ENCODE assay signal across 8 cellular contexts in genomic region chr10:123235014-123235413, GRCh38.
A peak's percentile ranks its signal among the peaks of the same experiment; 100 is the strongest.
DNase-seq lines count a peak whose midpoint lies in the region; ATAC-seq, FAIRE-seq and TF ChIP-seq lines count a peak whose summit lies in the region.
"Not testable (repeated sequence)": the region's sequence is repeated elsewhere in the genome, so short reads cannot be mapped to it uniquely, and the experiment has no call there.

No MANE protein-coding gene starts in this region.

- H3K27ac ChIP-seq in CD4-positive, CD25-positive, alpha-beta regulatory T cell (ENCODE audit: insufficient read depth, low read length, poor library complexity, severe bottlenecking); CD8-positive, alpha-beta T cell (ENCODE audit: low read depth, low read length); HEK293 (ENCODE audit: extremely low read depth, low read depth, low read length); K562 (ENCODE audit: extremely low read depth, low read depth, low read length); endodermal cell (ENCODE audit: low read depth, low read length); HepG2 (ENCODE audit: extremely low read length, insufficient read depth, low read length): not testable (repeated sequence)

- not testable (repeated sequence) for H3K9ac ChIP-seq in K562 (ENCODE audit: insufficient read depth in 1 of 2, low read depth in 2 of 2, low read length in 2 of 2); endodermal cell (ENCODE audit: extremely low read depth, low read length, poor library complexity, severe bottlenecking); HepG2 (ENCODE audit: insufficient read depth, low read depth, low read length)

- not testable (repeated sequence) for H2AFZ ChIP-seq in K562 (ENCODE audit: low read depth, low read length); HepG2 (ENCODE audit: low read length)

- H3K4me2 ChIP-seq in K562 (ENCODE audit: insufficient read depth, low read length); HepG2 (ENCODE audit: low read depth, low read length): not testable (repeated sequence)

- peaks cover 49% of the 10 kb centered on the region for H3K36me3 Mint-ChIP-seq in CD4-positive, CD25-positive, alpha-beta regulatory T cell
- H3K36me3 Mint-ChIP-seq in CD8-positive, alpha-beta T cell, result peaks cover 43% of the 10 kb centered on the region
- H3K36me3 Mint-ChIP-seq in activated naive CD8-positive, alpha-beta T cell treated with anti-CD3 and anti-CD28 coated beads, Interleukin-2, amount 10 ng/mL, durations not matched to agents 7 days and 5 days, result peaks cover 32% of the 10 kb centered on the region
- peaks cover 30% of the 10 kb centered on the region for H3K36me3 Mint-ChIP-seq in endodermal cell (ENCODE audit: low read depth)

- in situ Hi-C loops in K562 (cut with MboI); HepG2 (cut with HindIII; ENCODE audit: extremely low pct_ligation_motif_present, low pct_unique_long_range_greater_than_20kb): not testable (repeated sequence)

- CTCF ChIA-PET in CD8-positive, alpha-beta T cell (lab: Charles Lee); K562 (lab: Yijun Ruan, JAX; ENCODE audit: low intra/inter-chr PET ratio); HepG2 (lab: Yijun Ruan, JAX; ENCODE audit: low intra/inter-chr PET ratio, low total read pairs): not testable (repeated sequence)
- CTCF ChIA-PET in HEK293 (lab: Yijun Ruan, JAX), result interaction anchor here (0.6 to 1.4 kb wide), 2 partner anchors 10 to 283 kb away, joined by 3 to 4 read pairs; no protein-coding TSS in a partner anchor

- not testable (repeated sequence) for H3K79me2 ChIP-seq in K562 (ENCODE audit: control insufficient read depth, insufficient read depth, low read length); HepG2 (ENCODE audit: insufficient read depth, low read length)

- H3K9me3 ChIP-seq in CD4-positive, CD25-positive, alpha-beta regulatory T cell (ENCODE audit: control insufficient read depth in 2 of 2, low read length in 2 of 2), result peaks cover 15 to 22% of the 10 kb centered on the region in 2 experiments
- not testable (repeated sequence) for H3K9me3 ChIP-seq in CD8-positive, alpha-beta T cell (ENCODE audit: low read length); HEK293 (ENCODE audit: control insufficient read depth, insufficient read depth, low read depth, low read length); K562 (replicated peaks; ENCODE audit: control insufficient read depth, insufficient read depth, low read depth, low read length); endodermal cell (ENCODE audit: control insufficient read depth, low read length)
- H3K9me3 ChIP-seq in HepG2 (ENCODE audit: low read length), result peaks cover 15% of the 10 kb centered on the region; the same call in 1 of the 2 replicates

- H3K36me3 ChIP-seq in CD4-positive, CD25-positive, alpha-beta regulatory T cell (ENCODE audit: control insufficient read depth, insufficient read depth, low read length); CD8-positive, alpha-beta T cell (ENCODE audit: insufficient read depth, low read length); HEK293 (ENCODE audit: control insufficient read depth in 2 of 2, insufficient read depth in 1 of 2, low read length in 2 of 2); K562 (ENCODE audit: control insufficient read depth, insufficient read depth, low read length); endodermal cell (ENCODE audit: control insufficient read depth, insufficient read depth, low read length); HepG2 (replicated peaks in 1 of 2; ENCODE audit: control insufficient read depth in 1 of 2, insufficient read depth in 2 of 2, low read length in 2 of 2): not testable (repeated sequence)

- not testable (repeated sequence) for TF ChIP-seq CTCF in CD8-positive, alpha-beta T cell (IDR thresholded peaks at IDR 0.05); HEK293 (tag by site-specific recombination; IDR thresholded peaks at IDR 0.05); K562 (IDR thresholded peaks at IDR 0.05 in 2 of 3, conservative IDR thresholded peaks at IDR 0.05 in 1 of 3; ENCODE audit: insufficient read depth in 2 of 3, low read depth in 1 of 3, low read length in 3 of 3); endodermal cell (conservative IDR thresholded peaks at IDR 0.05); HepG2 (CRISPR knock-in tag; IDR thresholded peaks at IDR 0.05)

- not testable (repeated sequence) for H4K20me1 ChIP-seq in K562 (replicated peaks; ENCODE audit: control insufficient read depth, insufficient read depth, low read length); HepG2 (ENCODE audit: insufficient read depth, low read length)

- not testable (repeated sequence) for FAIRE-seq in K562 (lab: Jason Lieb, UNC); HepG2 (lab: Jason Lieb, UNC)
- peak; percentile 10 for FAIRE-seq in colon (lab: Jason Lieb, UNC)

- peak overlapping the region in 2 of 3 donors; percentile 9 to 73 for H3K27ac Mint-ChIP-seq in CD4-positive, CD25-positive, alpha-beta regulatory T cell
- peak overlapping the region; percentile 64 for H3K27ac Mint-ChIP-seq in CD8-positive, alpha-beta T cell
- peak overlapping the region; percentile 32 for H3K27ac Mint-ChIP-seq in activated naive CD8-positive, alpha-beta T cell treated with anti-CD3 and anti-CD28 coated beads, Interleukin-2, amount 10 ng/mL, durations not matched to agents 7 days and 5 days
- H3K27ac Mint-ChIP-seq in endodermal cell, result not testable (repeated sequence)

- POLR2A ChIA-PET in CD8-positive, alpha-beta T cell (lab: Charles Lee); HEK293 (lab: Yijun Ruan, JAX); activated naive CD8-positive, alpha-beta T cell treated with anti-CD3 and anti-CD28 coated beads, Interleukin-2, amount 10 ng/mL, durations not matched to agents 7 days and 5 days (lab: Charles Lee); K562 (lab: Yijun Ruan, JAX); HepG2 (lab: Yijun Ruan, JAX): not testable (repeated sequence)

- BruUV-seq in K562 (replicated peaks; lab: Mats Ljungman, UMichigan); HepG2 (replicated peaks; lab: Mats Ljungman, UMichigan): not testable (repeated sequence)

- not testable (repeated sequence) for TF ChIP-seq RAD21 in K562 (CRISPR knock-in tag; conservative IDR thresholded peaks at IDR 0.05 in 1 of 2, IDR thresholded peaks at IDR 0.05 in 1 of 2); HepG2 (CRISPR knock-in tag; IDR thresholded peaks at IDR 0.05)

- peaks cover 3 to 18% (median 7%) of the 10 kb centered on the region in 4 donors for H3K4me1 Mint-ChIP-seq in CD4-positive, CD25-positive, alpha-beta regulatory T cell
- not testable (repeated sequence) for H3K4me1 Mint-ChIP-seq in CD8-positive, alpha-beta T cell (ENCODE audit: low read depth); activated naive CD8-positive, alpha-beta T cell treated with anti-CD3 and anti-CD28 coated beads, Interleukin-2, amount 10 ng/mL, durations not matched to agents 7 days and 5 days; endodermal cell

- ATAC-seq in CD4-positive, CD25-positive, alpha-beta regulatory T cell (ENCODE audit: low read depth in 2 of 2); CD8-positive, alpha-beta T cell; activated naive CD8-positive, alpha-beta T cell treated with anti-CD3 and anti-CD28 coated beads, Interleukin-2, amount 10 ng/mL, durations not matched to agents 7 days and 5 days (ENCODE audit: low read depth); K562; HepG2: not testable (repeated sequence)

- not testable (repeated sequence) for H3K4me3 ChIP-seq in CD4-positive, CD25-positive, alpha-beta regulatory T cell (ENCODE audit: low read depth, low read length); CD8-positive, alpha-beta T cell (ENCODE audit: low read depth, low read length); HEK293 (ENCODE audit: low read depth, low read length); K562; endodermal cell (ENCODE audit: low read length); HepG2 (replicated peaks in 1 of 3; ENCODE audit: insufficient read depth in 1 of 3, low read depth in 2 of 3, low read length in 3 of 3)

- H3K4me3 Mint-ChIP-seq in CD4-positive, CD25-positive, alpha-beta regulatory T cell; CD8-positive, alpha-beta T cell; activated naive CD8-positive, alpha-beta T cell treated with anti-CD3 and anti-CD28 coated beads, Interleukin-2, amount 10 ng/mL, durations not matched to agents 7 days and 5 days; endodermal cell: not testable (repeated sequence)

- H3K27me3 Mint-ChIP-seq in CD4-positive, CD25-positive, alpha-beta regulatory T cell; CD8-positive, alpha-beta T cell (ENCODE audit: low read depth); activated naive CD8-positive, alpha-beta T cell treated with anti-CD3 and anti-CD28 coated beads, Interleukin-2, amount 10 ng/mL, durations not matched to agents 7 days and 5 days: not testable (repeated sequence)
- peaks cover 18% of the 10 kb centered on the region for H3K27me3 Mint-ChIP-seq in endodermal cell (ENCODE audit: insufficient read depth)

- H3K4me1 ChIP-seq in CD4-positive, CD25-positive, alpha-beta regulatory T cell (ENCODE audit: control insufficient read depth, insufficient read depth, low read length, poor library complexity, severe bottlenecking); CD8-positive, alpha-beta T cell (ENCODE audit: insufficient read depth, low read length); HEK293 (ENCODE audit: control insufficient read depth, insufficient read depth, low read length); K562 (replicated peaks in 1 of 2; ENCODE audit: control insufficient read depth in 2 of 2, insufficient read depth in 2 of 2, low read length in 2 of 2); endodermal cell (ENCODE audit: control insufficient read depth, insufficient read depth, low read length); HepG2 (ENCODE audit: insufficient read depth, low read length): not testable (repeated sequence)

- peaks cover 0 to 36% (median 10%) of the 10 kb centered on the region in 7 donors for H3K9me3 Mint-ChIP-seq in CD4-positive, CD25-positive, alpha-beta regulatory T cell
- peaks cover 19% of the 10 kb centered on the region for H3K9me3 Mint-ChIP-seq in CD8-positive, alpha-beta T cell
- H3K9me3 Mint-ChIP-seq in activated naive CD8-positive, alpha-beta T cell treated with anti-CD3 and anti-CD28 coated beads, Interleukin-2, amount 10 ng/mL, durations not matched to agents 7 days and 5 days, result peaks cover 15% of the 10 kb centered on the region
- not testable (repeated sequence) for H3K9me3 Mint-ChIP-seq in endodermal cell

- intact Hi-C loops in CD8-positive, alpha-beta T cell (cut with DNase I, micrococcal nuclease), result loop anchor here (10.0 kb wide), 2 partner anchors 230 to 350 kb away; partner anchors contain the start of genes ACADSB (in 1 of the 2) and IKZF5 (in 1 of the 2)
- intact Hi-C loops in K562 (cut with micrococcal nuclease); HepG2 (cut with micrococcal nuclease; ENCODE audit: unreplicated experiment): not testable (repeated sequence)

- TF ChIP-seq POLR2A in K562 (conservative IDR thresholded peaks at IDR 0.05); HepG2 (IDR thresholded peaks at IDR 0.05; ENCODE audit: insufficient read depth in 1 of 2, low read depth in 2 of 2, low read length in 2 of 2): not testable (repeated sequence)

- not testable (repeated sequence) for TF ChIP-seq EP300 in K562 (IDR thresholded peaks at IDR 0.05; ENCODE audit: low read length); HepG2 (IDR thresholded peaks at IDR 0.05; ENCODE audit: low read depth in 2 of 2, low read length in 2 of 2); HepG2 (CRISPR knock-in tag; IDR thresholded peaks at IDR 0.05; ENCODE audit: borderline replicate concordance)

- H3K27me3 ChIP-seq in CD4-positive, CD25-positive, alpha-beta regulatory T cell (ENCODE audit: control insufficient read depth, insufficient read depth, low read length); CD8-positive, alpha-beta T cell (ENCODE audit: insufficient read depth, low read length); K562 (ENCODE audit: control insufficient read depth in 2 of 2, insufficient read depth in 2 of 2, low read length in 2 of 2); endodermal cell (ENCODE audit: control insufficient read depth, insufficient read depth, low read length, poor library complexity, severe bottlenecking); HepG2 (ENCODE audit: control insufficient read depth in 1 of 2, insufficient read depth in 2 of 2, low read length in 2 of 2): not testable (repeated sequence)

- 4% methylated on average over 4 of the region's 4 CpGs for WGBS in K562 (ENCODE audit: insufficient coverage, low coverage, missing lambda C conversion rate)
- 90 to 100% methylated on average over 2 to 4 of the region's 4 CpGs for WGBS in endodermal cell (ENCODE audit: insufficient coverage in 1 of 2, insufficient read length in 1 of 2), 2 experiments
- WGBS in HepG2 (ENCODE audit: low lambda C conversion rate), result 64% methylated on average over 4 of the region's 4 CpGs

- not testable (repeated sequence) for H3K9me1 ChIP-seq in K562 (ENCODE audit: control insufficient read depth, insufficient read depth, low read length)

- DNase-seq in CD4-positive, CD25-positive, alpha-beta regulatory T cell; CD8-positive, alpha-beta T cell; activated naive CD8-positive, alpha-beta T cell treated with anti-CD3 and anti-CD28 coated beads, Interleukin-2, amount 10 ng/mL, durations not matched to agents 7 days and 5 days; K562 (ENCODE audit: extremely low read depth in 1 of 4, low spot score in 3 of 4); HepG2 (ENCODE audit: low spot score): not testable (repeated sequence)
- peak; percentile 0 for DNase-seq in endodermal cell
